ENCODE assay signal across 2 cellular contexts in genomic region chr17:50035421-50035879, GRCh38.
TF ChIP-seq lines count a peak whose summit lies in the region.

No MANE protein-coding gene starts in this region.

TF ChIP-seq in SK-N-SH, 30 proteins besides CTCF, POLR2A, EP300 and RAD21 (continued from another document):
- TF ChIP-seq EZH2phosphoT487 (IDR thresholded peaks at IDR 0.05; ENCODE audit: borderline replicate concordance, low read depth) (no peak), USF2 (IDR thresholded peaks at IDR 0.05; ENCODE audit: borderline replicate concordance, low read depth, low read length) (no peak), CHD2 (IDR thresholded peaks at IDR 0.05; ENCODE audit: low read length, partially characterized antibody) (no peak), TAF1 (IDR thresholded peaks at IDR 0.05; ENCODE audit: borderline replicate concordance, low read depth, low read length) (no peak)

TF ChIP-seq in SK-N-SH treated with all-trans-retinoic acid at 6 μM for 48 hours, 23 proteins besides CTCF, POLR2A, EP300 and RAD21 (continued from another document):
- TF ChIP-seq POU6F1 (CRISPR knock-in tag; IDR thresholded peaks at IDR 0.05; ENCODE audit: borderline replicate concordance, low read depth) (no peak), BACH2 (CRISPR knock-in tag; IDR thresholded peaks at IDR 0.05; ENCODE audit: borderline replicate concordance) (no peak), CREB5 (CRISPR knock-in tag; IDR thresholded peaks at IDR 0.05; ENCODE audit: low read depth) (no peak), CSDC2 (CRISPR knock-in tag; IDR thresholded peaks at IDR 0.05) (no peak), ZNF565 (CRISPR knock-in tag; conservative IDR thresholded peaks at IDR 0.05; ENCODE audit: low read depth) (no peak), ZNF70 (CRISPR knock-in tag; IDR thresholded peaks at IDR 0.05) (no peak), GLIS3 (CRISPR knock-in tag; IDR thresholded peaks at IDR 0.05) (no peak), ESRRG (CRISPR knock-in tag; IDR thresholded peaks at IDR 0.05) (no peak), PPARA (CRISPR knock-in tag; IDR thresholded peaks at IDR 0.05; ENCODE audit: borderline replicate concordance) (no peak), TSHZ2 (CRISPR knock-in tag; IDR thresholded peaks at IDR 0.05) (no peak), ZC3H10 (CRISPR knock-in tag; IDR thresholded peaks at IDR 0.05) (no peak), TOX (CRISPR knock-in tag; IDR thresholded peaks at IDR 0.05; ENCODE audit: borderline replicate concordance) (no peak), ARNTL (CRISPR knock-in tag; IDR thresholded peaks at IDR 0.05; ENCODE audit: borderline replicate concordance, low read depth) (no peak)
